23 cellular contexts compared by ENCODE assay signal in genomic region chr13:113954046-113954841, GRCh38. TPM values are rescaled to one million over a fixed set of nuclear protein-coding genes. Genes with fewer than 3 reads are reported as not detected.
DNase-seq lines count a peak whose midpoint lies in the region; ATAC-seq and TF ChIP-seq lines count a peak whose summit lies in the region.
"Had no signal": no experiment of that assay in that cellular context is flagged by ENCODE, and none has a peak within 500 bp of the region (broad histone marks: within the 10 kb centered on the region; RNA-seq: fewer than 3 reads in every experiment).

No MANE protein-coding gene starts in this region.

- no peaks in the 10 kb centered on the region for H3K36me3 ChIP-seq in right lobe of liver

- H3K4me3 ChIP-seq in AG04450 (ENCODE audit: low read depth, low read length): no peak overlapping the region
- no peak overlapping the region for H3K4me3 ChIP-seq in astrocyte of the spinal cord (ENCODE audit: low read depth, low read length)
- H3K4me3 ChIP-seq in right lobe of liver: no peak overlapping the region
- H3K4me3 ChIP-seq: K562 had no signal

- TF ChIP-seq CTCF in AG04450 (IDR thresholded peaks at IDR 0.05; ENCODE audit: low read depth, low read length) (peak; percentile 7; the same call in 1 of the 2 replicates), astrocyte of the spinal cord (IDR thresholded peaks at IDR 0.05; ENCODE audit: low read depth, low read length) (peak; percentile 4), right lobe of liver (IDR thresholded peaks at IDR 0.05) (no peak)
- no peak for TF ChIP-seq CTCF in CD4-positive, alpha-beta T cell (IDR thresholded peaks at IDR 0.05)

- no peaks in the 10 kb centered on the region for H3K27me3 Mint-ChIP-seq in CD4-positive, alpha-beta T cell
- H3K27me3 Mint-ChIP-seq: activated CD4-positive, alpha-beta memory T cell treated with anti-CD3 and anti-CD28 coated beads, Interleukin-2, amount 10 ng/mL, durations not matched to agents 7 days and 5 days; activated naive CD8-positive, alpha-beta T cell; activated T-helper 17 cell treated with anti-CD3 and anti-CD28 coated beads, Interleukin-2, amount 50 U/mL, for 72 hours; CD4-positive, CD25-positive, alpha-beta regulatory T cell had no signal

- peaks cover 0 to 9% (median 4%) of the 10 kb centered on the region in 4 donors for H3K4me1 ChIP-seq in right lobe of liver
- H3K4me1 ChIP-seq: parathyroid adenoma had no signal

- WGBS in right lobe of liver (ENCODE audit: insufficient coverage, low coverage, low lambda C conversion rate, missing lambda C conversion rate): 83% methylated on average over 3 of the region's 20 CpGs

- H3K9me3 Mint-ChIP-seq in CD4-positive, alpha-beta T cell: no peaks in the 10 kb centered on the region
- H3K9me3 Mint-ChIP-seq: activated T-helper 17 cell treated with anti-CD3 and anti-CD28 coated beads, Interleukin-2, amount 50 U/mL, for 72 hours had no signal

- DNase-seq in AG04450 (ENCODE audit: low read depth, low spot score) (no peak), astrocyte of the spinal cord (ENCODE audit: low read depth, low spot score) (no peak), right lobe of liver (peak in 2 of 3 donors; percentile 13 to 31), hypothalamus (lab: John Stamatoyannopoulos, UW) (no peak), kidney tubule cell (ENCODE audit: low spot score) (no peak), AML-193 (lab: John Stamatoyannopoulos, UW) (no peak)
- no peak for DNase-seq in CD4-positive, alpha-beta T cell
- DNase-seq: activated CD4-positive, alpha-beta memory T cell treated with anti-CD3 and anti-CD28 coated beads, Interleukin-2, amount 10 ng/mL, durations not matched to agents 7 days and 5 days; CD4-positive, CD25-positive, alpha-beta regulatory T cell; cerebellar nuclear complex; DMS 273 treated with DMSO at 0.1 percent for 48 hours; NCI-H1105 treated with DMSO at 0.1 percent for 48 hours; NCI-H2081 treated with DMSO at 0.1 percent for 48 hours; NCI-H774; stimulated activated naive CD4-positive, alpha-beta T cell treated with Interleukin-2 at 50 U/mL for 16 hours had no signal

- H3K36me3 Mint-ChIP-seq in CD4-positive, alpha-beta T cell (ENCODE audit: low read depth): peaks cover 42% of the 10 kb centered on the region

- POLR2A ChIA-PET in AG04450 (lab: Yijun Ruan, JAX): no interaction called here
- POLR2A ChIA-PET in CD4-positive, alpha-beta T cell (lab: Charles Lee): no interaction called here

- H3K9me3 ChIP-seq in AG04450 (ENCODE audit: control insufficient read depth, insufficient read depth, low read length): peaks cover 39% of the 10 kb centered on the region
- H3K9me3 ChIP-seq in CD4-positive, alpha-beta T cell (ENCODE audit: control insufficient read depth, low read length): no peaks in the 10 kb centered on the region
- H3K9me3 ChIP-seq in right lobe of liver: no peaks in the 10 kb centered on the region

- ATAC-seq in CD4-positive, alpha-beta T cell (ENCODE audit: poor library complexity): no peak
- ATAC-seq in right lobe of liver: no peak
- ATAC-seq: activated CD4-positive, CD25-positive, alpha-beta regulatory T cell treated with anti-CD3 and anti-CD28 coated beads, Interleukin-2, amount 50 U/mL, for 24 hours; activated T-helper 17 cell treated with anti-CD3 and anti-CD28 coated beads, Interleukin-2, amount 50 U/mL, for 72 hours; K562 had no signal

- H3K4me1 Mint-ChIP-seq in CD4-positive, alpha-beta T cell (ENCODE audit: low read depth): no peaks in the 10 kb centered on the region
- H3K4me1 Mint-ChIP-seq: neural crest cell had no signal

- in situ Hi-C loops in astrocyte of the spinal cord (cut with HindIII; ENCODE audit: low sequenced_read_pairs): no loop called here

- intact Hi-C loops in CD4-positive, alpha-beta T cell (cut with DNase I, micrococcal nuclease): no loop called here
- intact Hi-C loops in right lobe of liver (cut with DNase I): loop anchor here in 1 of 2 donors (5.0 kb wide), 1 partner anchor 268 kb away; no protein-coding TSS in a partner anchor

- no peak for TF ChIP-seq POLR2A in right lobe of liver (IDR thresholded peaks at IDR 0.05)

- H3K27ac ChIP-seq in AG04450 (ENCODE audit: low read depth, low read length) (peak overlapping the region; percentile 11), right lobe of liver (no peak overlapping the region)
- no peak overlapping the region for H3K27ac ChIP-seq in CD4-positive, alpha-beta T cell (ENCODE audit: low read depth, low read length)
- H3K27ac ChIP-seq: parathyroid adenoma had no signal

- CTCF ChIA-PET in AG04450 (lab: Charles Lee): no interaction called here
- CTCF ChIA-PET in CD4-positive, alpha-beta T cell (lab: Charles Lee): no interaction called here

- H3K27me3 ChIP-seq in AG04450 (ENCODE audit: control insufficient read depth, insufficient read depth, low read length) (no peaks in the 10 kb centered on the region), right lobe of liver (no peaks in the 10 kb centered on the region)
- H3K27me3 ChIP-seq in CD4-positive, alpha-beta T cell (ENCODE audit: control insufficient read depth, insufficient read depth, low read length): no peaks in the 10 kb centered on the region

- no peak overlapping the region for H3K4me3 Mint-ChIP-seq in CD4-positive, alpha-beta T cell
- H3K4me3 Mint-ChIP-seq: activated CD4-positive, alpha-beta memory T cell treated with anti-CD3 and anti-CD28 coated beads, Interleukin-2, amount 10 ng/mL, durations not matched to agents 7 days and 5 days; activated naive CD8-positive, alpha-beta T cell; activated T-helper 17 cell treated with anti-CD3 and anti-CD28 coated beads, Interleukin-2, amount 50 U/mL, for 72 hours; neural crest cell had no signal

- peak overlapping the region; percentile 53 for H3K27ac Mint-ChIP-seq in CD4-positive, alpha-beta T cell
- H3K27ac Mint-ChIP-seq: activated CD4-positive, alpha-beta memory T cell treated with anti-CD3 and anti-CD28 coated beads, Interleukin-2, amount 10 ng/mL, durations not matched to agents 7 days and 5 days; activated naive CD8-positive, alpha-beta T cell; activated T-helper 17 cell treated with anti-CD3 and anti-CD28 coated beads, Interleukin-2, amount 50 U/mL, for 72 hours; CD4-positive, CD25-positive, alpha-beta regulatory T cell had no signal

RNA-seq across cellular contexts. Expression of gene C13orf46, which starts 19.6 kb away (rescaled TPM):
- polyA plus RNA-seq in AG04450 (2011; rRNA removed): 0.35 and 0.51 TPM in 2 replicates
- polyA minus RNA-seq in AG04450 (2011; rRNA and poly(A)+ RNA removed): 0.70 and 1.7 TPM in 2 replicates
- 10 to 100 TPM; 19.3 to 19.7 TPM for total RNA-seq in CD4-positive, alpha-beta T cell
- total RNA-seq in right lobe of liver: 1 to 10 TPM in 2 of 6 experiments, under 1 TPM in 4; 0.04 to 1.1 (median 0.60) TPM
- total RNA-seq: RPMI7951 had no signal
- polyA plus RNA-seq: keratinocyte had no signal

Comparison
In these comparisons a context has a peak if more than half of its experiments do, and no peak if none do; other contexts are left out.
1. DNase-seq: peak in right lobe of liver (2 of 3); none in AG04450 (single experiment), CD4-positive, alpha-beta T cell (0 of 10), astrocyte of the spinal cord (single experiment), hypothalamus (0 of 51), kidney tubule cell (single experiment) and AML-193 (0 of 2).
2. CTCF ChIP-seq: peak in AG04450 (single experiment) and astrocyte of the spinal cord (single experiment); none in CD4-positive, alpha-beta T cell (single experiment) and right lobe of liver (0 of 4).
3. RNA of gene C13orf46, which starts 19.6 kb away (total RNA-seq): 19.3 to 19.7 TPM in CD4-positive, alpha-beta T cell; 0.04 to 1.1 TPM in right lobe of liver; every median in the first group is over 4 times any median in the second.